Comparison of ENCODE assay signal across 26 cellular contexts in the genomic region with DNA sequence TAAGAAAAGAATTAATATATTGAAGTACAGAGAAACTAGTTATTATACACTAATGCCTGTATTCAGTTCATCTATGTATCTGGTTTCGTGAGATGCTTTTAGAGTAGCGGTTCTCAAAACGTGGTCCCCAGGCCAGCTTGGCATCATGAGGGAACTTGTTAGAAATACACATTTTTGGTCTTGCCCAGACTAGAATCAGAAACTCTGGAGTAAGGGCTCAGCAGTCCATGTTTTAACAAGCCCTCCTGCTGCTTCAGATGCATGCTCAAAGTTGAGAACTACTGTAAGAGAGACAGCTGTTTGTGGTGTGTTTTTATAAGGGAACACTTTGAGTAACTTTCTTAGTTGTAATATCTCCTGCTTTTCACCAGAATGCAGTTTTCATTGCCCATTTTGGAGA.
"Had no signal": no experiment of that assay in that cellular context is flagged by ENCODE, and none has a peak within 500 bp of the region (broad histone marks: within the 10 kb centered on the region; RNA-seq: fewer than 3 reads in every experiment).

No MANE protein-coding gene starts in this region.

- ATAC-seq: left colon, natural killer cell had no signal

- FAIRE-seq: endothelial cell of umbilical vein, frontal cortex, islet of Langerhans had no signal

- H3K27ac ChIP-seq: ascending aorta, brain microvascular endothelial cell, esophagus muscularis mucosa, neural progenitor cell, parathyroid adenoma, suprapubic skin, tibial nerve, WERI-Rb-1 had no signal

- DNase-seq: activated CD4-positive, alpha-beta memory T cell treated with anti-CD3 and anti-CD28 coated beads for 36 hours; activated CD4-positive, alpha-beta T cell treated with anti-CD3 and anti-CD28 coated beads, Interleukin-2, amount 10 ng/mL, durations not matched to agents 24 days and 14 days; activated CD4-positive, CD25-positive, alpha-beta regulatory T cell treated with anti-CD3 and anti-CD28 coated beads, Interleukin-2, amount 50 U/mL, for 72 hours; activated CD8-positive, alpha-beta memory T cell treated with anti-CD3 and anti-CD28 coated beads, Interleukin-2, amount 50 U/mL, for 4 hours; activated effector memory CD4-positive, alpha-beta T cell treated with anti-CD3 and anti-CD28 coated beads, Interleukin-2, amount 50 U/mL, for 16 hours; activated naive CD4-positive, alpha-beta T cell treated with anti-CD3 and anti-CD28 coated beads, Interleukin-2, amount 10 ng/mL, durations not matched to agents 7 days and 5 days; activated naive CD8-positive, alpha-beta T cell treated with anti-CD3 and anti-CD28 coated beads, Interleukin-2, amount 10 ng/mL, durations not matched to agents 7 days and 5 days; activated T-cell treated with anti-CD3 and anti-CD28 coated beads, Interleukin-2, amount 50 U/mL, for 1 hour; brain microvascular endothelial cell; caudate nucleus; glutamatergic neuron; left colon; natural killer cell; occipital lobe; stimulated activated naive CD4-positive, alpha-beta T cell; T1000; WERI-Rb-1 had no signal
